Comparison of ENCODE assay signal across 8 cellular contexts in genomic region chr15:29621626-29622025, GRCh38.
"Had no signal": no experiment of that assay in that cellular context is flagged by ENCODE, and none has a peak within 500 bp of the region (broad histone marks: within the 10 kb centered on the region; RNA-seq: fewer than 3 reads in every experiment).

No MANE protein-coding gene starts in this region.

- H3K27ac ChIP-seq: HL-60 had no signal

- H3K4me3 ChIP-seq: GM23338 had no signal

- H3K4me2 ChIP-seq: GM23338 had no signal

- DNase-seq: H9, HCEC 1CT, KBM-7 had no signal

- ATAC-seq: GM23338, HepG2 had no signal

- FAIRE-seq: H1, H54, HepG2 had no signal
